In genomic region chr14:87629788-87630187, GRCh38 we compare ENCODE assay signal across 27 cellular contexts.
"Had no signal": no experiment of that assay in that cellular context is flagged by ENCODE, and none has a peak within 500 bp of the region (broad histone marks: within the 10 kb centered on the region; RNA-seq: fewer than 3 reads in every experiment).

No MANE protein-coding gene starts in this region.

- H3K4me1 Mint-ChIP-seq: activated B cell treated with CpG ODN at 0.5 μM for 24 hours; activated CD4-positive, alpha-beta T cell treated with anti-CD3 and anti-CD28 coated beads for 36 hours had no signal

- H3K4me1 ChIP-seq: adrenal gland, colonic mucosa, gastrocnemius medialis, left lung, psoas muscle had no signal

- H3K36me3 ChIP-seq: adrenal gland, colonic mucosa, esophagus squamous epithelium, gastrocnemius medialis, left lung, pancreas, right atrium auricular region, thyroid gland had no signal

- H3K9me3 Mint-ChIP-seq: activated T-helper 2 cell treated with anti-CD3 and anti-CD28 coated beads, Interferon-gamma antibody, Interleukin-2, Interleukin-4, amounts not matched to agents 10 μg/mL and 5 μg/mL and 100 μg/mL, durations not matched to agents 14 hours and 24 hours and 36 hours; endodermal cell had no signal

- H3K4me3 ChIP-seq: adrenal gland, colonic mucosa, esophagus squamous epithelium, gastrocnemius medialis, left lung, lung, pancreas, psoas muscle, right atrium auricular region, thyroid gland had no signal

- H3K27me3 ChIP-seq: adrenal gland, colonic mucosa, esophagus squamous epithelium, gastrocnemius medialis, left lung, pancreas, right atrium auricular region, thyroid gland had no signal

- FAIRE-seq: bronchial epithelial cell, pancreas had no signal

- H3K27ac ChIP-seq: adrenal gland, colonic mucosa, esophagus squamous epithelium, gastrocnemius medialis, left lung, pancreas, psoas muscle, right atrium auricular region, thyroid gland had no signal

- DNase-seq: activated B cell treated with CpG ODN at 0.5 μM for 24 hours; activated CD4-positive, alpha-beta T cell treated with anti-CD3 and anti-CD28 coated beads for 36 hours; activated CD4-positive, alpha-beta T cell treated with anti-CD3 and anti-CD28 coated beads, Interleukin-2, amount 50 U/mL, for 4 hours; activated CD8-positive, alpha-beta memory T cell treated with anti-CD3 and anti-CD28 coated beads, Interleukin-2, amount 50 U/mL, for 48 hours; activated naive CD4-positive, alpha-beta T cell; activated T-cell treated with anti-CD3 and anti-CD28 coated beads, Interleukin-2, amount 50 U/mL, for 4 hours; adrenal gland; colonic mucosa; endodermal cell; esophagus squamous epithelium; gastrocnemius medialis; hippocampal formation; kidney glomerular epithelial cell; left lung; pancreas; psoas muscle; stimulated activated CD4-positive, alpha-beta T cell treated with anti-CD3 and anti-CD28 coated beads, Interleukin-12 subunit alpha, Interleukin-12 subunit beta, amount 100 ng/mL, for 4 hours; stimulated activated CD4-positive, alpha-beta T cell treated with anti-CD3 and anti-CD28 coated beads, Interleukin-4, amount 100 ng/mL, for 4 hours; stimulated activated naive CD8-positive, alpha-beta T cell treated with anti-CD3 and anti-CD28 coated beads, Interleukin-15, Interleukin-2, amounts not matched to agents 100 U/mL and 50 U/mL, for 24 hours; T-helper 9 cell; thyroid gland had no signal

- H3K9me3 ChIP-seq: adrenal gland, colonic mucosa, esophagus squamous epithelium, gastrocnemius medialis, left lung, pancreas, psoas muscle, right atrium auricular region, thyroid gland had no signal

- H3K4me3 Mint-ChIP-seq: activated B cell treated with CpG ODN at 0.5 μM for 24 hours; activated CD4-positive, alpha-beta T cell treated with anti-CD3 and anti-CD28 coated beads for 36 hours; activated naive CD8-positive, alpha-beta T cell; activated T-cell treated with anti-CD3 and anti-CD28 coated beads, Interleukin-2, amount 50 U/mL, for 4 hours; endodermal cell; natural killer cell treated with Interleukin-12 subunit alpha and Interleukin-12 subunit beta and Interleukin-15 and Interleukin-18, amount 100 ng/mL, for 72 hours had no signal

- H3K27me3 Mint-ChIP-seq: activated B cell treated with CpG ODN at 0.5 μM for 24 hours; natural killer cell treated with Interleukin-12 subunit alpha and Interleukin-12 subunit beta and Interleukin-15 and Interleukin-18, amount 100 ng/mL, for 72 hours had no signal

- H3K36me3 Mint-ChIP-seq: activated naive CD8-positive, alpha-beta T cell; natural killer cell treated with Interleukin-12 subunit alpha and Interleukin-12 subunit beta and Interleukin-15 and Interleukin-18, amount 100 ng/mL, for 72 hours had no signal

- ATAC-seq: activated CD4-positive, alpha-beta T cell treated with anti-CD3 and anti-CD28 coated beads for 36 hours; activated T-cell treated with anti-CD3 and anti-CD28 coated beads, Interleukin-2, amount 50 U/mL, for 4 hours; gastrocnemius medialis; left lung; natural killer cell treated with Interleukin-12 subunit alpha and Interleukin-12 subunit beta and Interleukin-15 and Interleukin-18, amount 100 ng/mL, for 72 hours; pancreas; psoas muscle; stimulated activated naive CD8-positive, alpha-beta T cell treated with anti-CD3 and anti-CD28 coated beads, Interleukin-15, Interleukin-2, amounts not matched to agents 100 U/mL and 50 U/mL, for 24 hours had no signal

- H3K27ac Mint-ChIP-seq: activated B cell treated with CpG ODN at 0.5 μM for 24 hours; activated CD4-positive, alpha-beta T cell treated with anti-CD3 and anti-CD28 coated beads for 36 hours; activated naive CD8-positive, alpha-beta T cell; activated T-helper 2 cell treated with anti-CD3 and anti-CD28 coated beads, Interferon-gamma antibody, Interleukin-2, Interleukin-4, amounts not matched to agents 10 μg/mL and 5 μg/mL and 100 μg/mL, durations not matched to agents 14 hours and 24 hours and 36 hours; endodermal cell; natural killer cell treated with Interleukin-12 subunit alpha and Interleukin-12 subunit beta and Interleukin-15 and Interleukin-18, amount 100 ng/mL, for 72 hours had no signal
